10 cellular contexts compared by ENCODE assay signal in genomic region chr5:139141841-139142240, GRCh38. TPM values are rescaled to one million over a fixed set of nuclear protein-coding genes. Genes with fewer than 3 reads are reported as not detected.
DNase-seq lines count a peak whose midpoint lies in the region; ATAC-seq, FAIRE-seq and TF ChIP-seq lines count a peak whose summit lies in the region.
"Had no signal": no experiment of that assay in that cellular context is flagged by ENCODE, and none has a peak within 500 bp of the region (broad histone marks: within the 10 kb centered on the region; RNA-seq: fewer than 3 reads in every experiment).

No MANE protein-coding gene starts in this region.

- ATAC-seq in HepG2 (peak; percentile 88), HG02938 (IDR thresholded peaks at IDR 0.05; ENCODE audit: unreplicated experiment) (no peak), HG03159 (IDR thresholded peaks at IDR 0.05; ENCODE audit: unreplicated experiment) (no peak)
- ATAC-seq: effector memory CD8-positive, alpha-beta T cell had no signal

- H3K36me3 ChIP-seq in HepG2 (replicated peaks in 1 of 2; ENCODE audit: control insufficient read depth in 1 of 2, insufficient read depth in 2 of 2, low read length in 2 of 2), result no peaks in the 10 kb centered on the region
- no peaks in the 10 kb centered on the region for H3K36me3 ChIP-seq in small intestine (ENCODE audit: control insufficient read depth in 2 of 2, insufficient read depth in 2 of 2, low read length in 2 of 2)

- CTCF ChIA-PET in HepG2 (lab: Yijun Ruan, JAX; ENCODE audit: low intra/inter-chr PET ratio, low total read pairs), result no interaction called here

- peak overlapping the region; percentile 1 for H3K27ac ChIP-seq in cingulate gyrus (ENCODE audit: low read depth, low read length)
- peak overlapping the region; percentile 42 for H3K27ac ChIP-seq in HepG2 (ENCODE audit: extremely low read length, insufficient read depth, low read length)
- H3K27ac ChIP-seq in small intestine (ENCODE audit: low read depth in 1 of 2, low read length in 1 of 2), result no peak overlapping the region

- FAIRE-seq in HepG2 (lab: Jason Lieb, UNC) (peak; percentile 80), small intestine (lab: Jason Lieb, UNC) (no peak)

- H3K79me2 ChIP-seq in HepG2 (ENCODE audit: insufficient read depth, low read length), result no peaks in the 10 kb centered on the region

- 3% methylated on average over 2 of the region's 2 CpGs for WGBS in HepG2 (ENCODE audit: low lambda C conversion rate)
- WGBS in small intestine, 3 donors, result 11 to 31% (median 21%) methylated on average over 2 of the region's 2 CpGs

- no peak for TF ChIP-seq CTCF in HepG2 (CRISPR knock-in tag; IDR thresholded peaks at IDR 0.05)

- H2AFZ ChIP-seq in HepG2 (ENCODE audit: low read length), result no peak overlapping the region

- H3K27me3 ChIP-seq in HepG2 (ENCODE audit: control insufficient read depth in 1 of 2, insufficient read depth in 2 of 2, low read length in 2 of 2), result no peaks in the 10 kb centered on the region
- no peaks in the 10 kb centered on the region for H3K27me3 ChIP-seq in small intestine (ENCODE audit: control insufficient read depth in 2 of 2, insufficient read depth in 2 of 2, low read length in 2 of 2)

- in situ Hi-C loops in HepG2 (cut with HindIII; ENCODE audit: extremely low pct_ligation_motif_present, low pct_unique_long_range_greater_than_20kb), result no loop called here

- no peak for TF ChIP-seq RAD21 in HepG2 (CRISPR knock-in tag; IDR thresholded peaks at IDR 0.05)

- DNase-seq in LoVo (ENCODE audit: low spot score), result peak; percentile 37
- peak; percentile 62 for DNase-seq in HepG2 (ENCODE audit: low spot score)
- DNase-seq in small intestine, result peak; percentile 81
- DNase-seq in NCI-H2196 (lab: John Stamatoyannopoulos, UW; ENCODE audit: unreplicated experiment), result no peak
- DNase-seq in NCI-H446 treated with DMSO at 0.1 percent for 48 hours (lab: John Stamatoyannopoulos, UW), result no peak
- DNase-seq: effector memory CD8-positive, alpha-beta T cell; NCI-H1417 treated with DMSO at 0.1 percent for 48 hours had no signal

- H4K20me1 ChIP-seq in HepG2 (ENCODE audit: insufficient read depth, low read length), result no peaks in the 10 kb centered on the region; the same call in 1 of the 2 replicates

- peak overlapping the region; percentile 33 for H3K4me2 ChIP-seq in HepG2 (ENCODE audit: low read depth, low read length)

- TF ChIP-seq EP300 in HepG2 (IDR thresholded peaks at IDR 0.05; ENCODE audit: low read depth in 2 of 2, low read length in 2 of 2), result peak in 1 of 2 experiments; percentile 43; a peak in 1 of 4 replicates
- TF ChIP-seq EP300 in HepG2 (CRISPR knock-in tag; IDR thresholded peaks at IDR 0.05; ENCODE audit: borderline replicate concordance), result no peak

- H3K4me3 ChIP-seq in HepG2 (replicated peaks in 1 of 3; ENCODE audit: insufficient read depth in 1 of 3, low read depth in 2 of 3, low read length in 3 of 3) (no peak overlapping the region), small intestine (ENCODE audit: low read depth in 1 of 2, low read length in 2 of 2) (no peak overlapping the region)

- H3K4me1 ChIP-seq in HepG2 (ENCODE audit: insufficient read depth, low read length), result peaks cover 37% of the 10 kb centered on the region
- peaks cover 7 to 18% of the 10 kb centered on the region in 2 donors for H3K4me1 ChIP-seq in small intestine (ENCODE audit: control insufficient read depth in 2 of 2, insufficient read depth in 1 of 2, low read depth in 1 of 2, low read length in 1 of 2)

- no TSS peak for BruUV-seq in HepG2 (replicated peaks; lab: Mats Ljungman, UMichigan)

- H3K9me3 ChIP-seq in HepG2 (ENCODE audit: low read length) (no peaks in the 10 kb centered on the region), small intestine (ENCODE audit: control insufficient read depth, low read depth) (no peaks in the 10 kb centered on the region)

- no peak for TF ChIP-seq POLR2A in HepG2 (IDR thresholded peaks at IDR 0.05; ENCODE audit: insufficient read depth in 1 of 2, low read depth in 2 of 2, low read length in 2 of 2)

- POLR2A ChIA-PET in HepG2 (lab: Yijun Ruan, JAX), result interaction anchor here (1.8 kb wide), 1 partner anchor 56 kb away, joined by 5 read pairs; the partner anchor contains the start of gene SIL1

- no peak overlapping the region for H3K9ac ChIP-seq in HepG2 (ENCODE audit: insufficient read depth, low read depth, low read length)

- intact Hi-C loops in HepG2 (cut with micrococcal nuclease; ENCODE audit: unreplicated experiment), result loop anchor here (10.0 kb wide), 1 partner anchor 123 kb away; no protein-coding TSS in a partner anchor

TF ChIP-seq in HepG2, 621 proteins besides CTCF, POLR2A, EP300 and RAD21 (continues in another document):
- TF ChIP-seq ZNF605 (CRISPR knock-in tag; IDR thresholded peaks at IDR 0.05), result 0 out of 2 replicates have a peak, but pooled peaks have one; percentile 18
- peak; percentile 45 for TF ChIP-seq NR2F6 (IDR thresholded peaks at IDR 0.05)
- TF ChIP-seq NR2F6 (CRISPR knock-in tag; IDR thresholded peaks at IDR 0.05), result peak; percentile 51; the same call in 1 of the 2 replicates
- TF ChIP-seq ZNF549 (CRISPR knock-in tag; IDR thresholded peaks at IDR 0.05), result no peak
- peak; percentile 86 for TF ChIP-seq HNF4A (CRISPR knock-in tag; IDR thresholded peaks at IDR 0.05)
- peak; percentile 52; the same call in 1 of the 2 replicates for TF ChIP-seq RXRA (CRISPR knock-in tag; IDR thresholded peaks at IDR 0.05)
- TF ChIP-seq ZNF644 (CRISPR knock-in tag; IDR thresholded peaks at IDR 0.05; ENCODE audit: low read depth), result peak; percentile 65
- peak; percentile 42; the same call in 1 of the 2 replicates for TF ChIP-seq MIER2 (CRISPR knock-in tag; IDR thresholded peaks at IDR 0.05)
- peak; percentile 30; the same call in 1 of the 2 replicates for TF ChIP-seq HNF4G (IDR thresholded peaks at IDR 0.05; ENCODE audit: borderline replicate concordance, low read depth, low read length)
- TF ChIP-seq HNF4G (CRISPR knock-in tag; IDR thresholded peaks at IDR 0.05; ENCODE audit: borderline replicate concordance, low read depth), result no peak
- peak; percentile 95 for TF ChIP-seq PPARG (CRISPR knock-in tag; conservative IDR thresholded peaks at IDR 0.05)
- TF ChIP-seq HES4 (CRISPR knock-in tag; IDR thresholded peaks at IDR 0.05; ENCODE audit: borderline replicate concordance), result no peak
- TF ChIP-seq TFAP4 (IDR thresholded peaks at IDR 0.05; ENCODE audit: borderline replicate concordance, low read depth), result peak; percentile 56; the same call in 1 of the 2 replicates
- no peak for TF ChIP-seq TOPORS (CRISPR knock-in tag; IDR thresholded peaks at IDR 0.05)
- TF ChIP-seq SRF (IDR thresholded peaks at IDR 0.05; ENCODE audit: low read depth, low read length), result peak; percentile 26; the same call in 1 of the 2 replicates
- peak; percentile 50; the same call in 1 of the 2 replicates for TF ChIP-seq BCL6 (CRISPR knock-in tag; IDR thresholded peaks at IDR 0.05)

RNA-seq across cellular contexts. Expression of gene SIL1, which starts 56.3 kb away (rescaled TPM):
- total RNA-seq in HepG2 (2016; rRNA removed; fragmentation: Illumina TruSeq; extraction: Trizol), result 15.9 and 30.0 TPM in 2 replicates
- 5.0 and 6.0 TPM in 2 replicates for total RNA-seq in HepG2 (2016; cell fraction: cytosol; rRNA removed; fragmentation: Illumina TruSeq; extraction: Trizol; ENCODE audit: low read depth)
- 14.1 and 31.0 TPM in 2 replicates for total RNA-seq in HepG2 (2016; cell fraction: insoluble cytoplasmic fraction; rRNA removed; fragmentation: Illumina TruSeq; extraction: Trizol)
- 6.5 and 8.3 TPM in 2 replicates for total RNA-seq in HepG2 (2016; cell fraction: membrane; rRNA removed; fragmentation: Illumina TruSeq; extraction: Trizol)
- 29.9 and 30.1 TPM in 2 replicates for total RNA-seq in HepG2 (2016; cell fraction: nucleus; rRNA removed; fragmentation: Illumina TruSeq; extraction: Trizol)
- 26.0 and 27.6 TPM in 2 replicates for polyA plus RNA-seq in HepG2 (2011; rRNA removed)
- 20.8 and 47.3 TPM in 2 replicates for polyA plus RNA-seq in HepG2 (2011; cell fraction: cytosol; rRNA removed)
- polyA plus RNA-seq in HepG2 (2011; cell fraction: nucleus; rRNA removed), result 23.4 and 23.7 TPM in 2 replicates
- 26.8 and 28.6 TPM in 2 replicates for polyA plus RNA-seq in HepG2 (2012)
- polyA plus RNA-seq in HepG2 (2016; cell fraction: cytosol; fragmentation: Illumina TruSeq; extraction: Trizol; ENCODE audit: low read depth), result 4.2 and 4.3 TPM in 2 replicates
- 10.9 and 13.0 TPM in 2 replicates for polyA plus RNA-seq in HepG2 (2016; cell fraction: insoluble cytoplasmic fraction; fragmentation: Illumina TruSeq; extraction: Trizol; ENCODE audit: low read depth)
- polyA plus RNA-seq in HepG2 (2016; cell fraction: membrane; fragmentation: Illumina TruSeq; extraction: Trizol; ENCODE audit: low read depth), result 3.6 and 4.4 TPM in 2 replicates
- 40.0 and 42.7 TPM in 2 replicates for polyA plus RNA-seq in HepG2 (2016; cell fraction: nucleus; fragmentation: Illumina TruSeq; extraction: Trizol; ENCODE audit: insufficient read depth, low read depth)
- 16.2 and 45.8 TPM in 2 replicates for polyA minus RNA-seq in HepG2 (2011; rRNA and poly(A)+ RNA removed; ENCODE audit: low replicate concordance)
- polyA minus RNA-seq in HepG2 (2011; cell fraction: cytosol; rRNA and poly(A)+ RNA removed), result 12.9 and 13.8 TPM in 2 replicates
- polyA minus RNA-seq in HepG2 (2011; cell fraction: nucleus; rRNA and poly(A)+ RNA removed), result 12.6 and 13.4 TPM in 2 replicates
- 10 to 100 TPM; 21.6 to 68.2 (median 30.2) TPM for polyA plus RNA-seq in small intestine

Comparison
In these comparisons a context has a peak if more than half of its experiments do, and no peak if none do; other contexts are left out.
1. DNase-seq: peak in LoVo (single experiment), HepG2 (single experiment) and small intestine (single experiment); none in NCI-H2196 (single experiment) and NCI-H446 treated with DMSO at 0.1 percent for 48 hours (single experiment).
2. H3K27ac ChIP-seq: peak in cingulate gyrus (single experiment) and HepG2 (single experiment); none in small intestine (0 of 2).